1 cellular context compared by ENCODE assay signal in genomic region chr9:35603986-35604577, GRCh38.
TF ChIP-seq lines count a peak whose summit lies in the region.

No MANE protein-coding gene starts in this region.

TF ChIP-seq in HepG2, 621 proteins besides CTCF, POLR2A, EP300 and RAD21 (continued from another document and continues in another):
- TF ChIP-seq PREB (CRISPR knock-in tag; IDR thresholded peaks at IDR 0.05): no peak
- peak; percentile 70; the same call in 1 of the 2 replicates for TF ChIP-seq ZBTB2 (CRISPR knock-in tag; IDR thresholded peaks at IDR 0.05; ENCODE audit: low read depth)
- TF ChIP-seq CHD4 (IDR thresholded peaks at IDR 0.05; ENCODE audit: borderline replicate concordance, low read length): no peak
- 0 out of 2 replicates have a peak, but pooled peaks have one; percentile 61 for TF ChIP-seq YEATS4 (CRISPR knock-in tag; IDR thresholded peaks at IDR 0.05; ENCODE audit: borderline replicate concordance)
- TF ChIP-seq CC2D1A (CRISPR knock-in tag; IDR thresholded peaks at IDR 0.05): no peak
- TF ChIP-seq BCL3 (CRISPR knock-in tag; IDR thresholded peaks at IDR 0.05): peak; percentile 60; the same call in 1 of the 2 replicates
- no peak for TF ChIP-seq ZNF503 (CRISPR knock-in tag; IDR thresholded peaks at IDR 0.05)
- peak; percentile 39; the same call in 1 of the 2 replicates for TF ChIP-seq TBX2 (CRISPR knock-in tag; IDR thresholded peaks at IDR 0.05; ENCODE audit: borderline replicate concordance)
- no peak for TF ChIP-seq DNMT3B (CRISPR knock-in tag; conservative IDR thresholded peaks at IDR 0.05)
- TF ChIP-seq RARA (CRISPR knock-in tag; IDR thresholded peaks at IDR 0.05): peak; percentile 54
- peak; percentile 88; the same call in 1 of the 2 replicates for TF ChIP-seq THAP7 (CRISPR knock-in tag; IDR thresholded peaks at IDR 0.05)
- no peak for TF ChIP-seq ZNF20 (CRISPR knock-in tag; IDR thresholded peaks at IDR 0.05)
- peak; percentile 78; the same call in 1 of the 2 replicates for TF ChIP-seq SNAPC4 (CRISPR knock-in tag; IDR thresholded peaks at IDR 0.05)
- TF ChIP-seq ZNF253 (CRISPR knock-in tag; IDR thresholded peaks at IDR 0.05; ENCODE audit: borderline replicate concordance): no peak
- peak; percentile 83; the same call in 1 of the 2 replicates for TF ChIP-seq SNAPC5 (CRISPR knock-in tag; IDR thresholded peaks at IDR 0.05; ENCODE audit: borderline replicate concordance)
- TF ChIP-seq CEBPB (IDR thresholded peaks at IDR 0.05; ENCODE audit: borderline replicate concordance, low read depth, low read length): no peak
- peak; percentile 43; the same call in 1 of the 2 replicates for TF ChIP-seq NFE2L2 (IDR thresholded peaks at IDR 0.05; ENCODE audit: low read length)
- peak; percentile 84; the same call in 1 of the 2 replicates for TF ChIP-seq CBFB (CRISPR knock-in tag; IDR thresholded peaks at IDR 0.05)
- 0 out of 2 replicates have a peak, but pooled peaks have one; percentile 60 for TF ChIP-seq ZNF362 (CRISPR knock-in tag; IDR thresholded peaks at IDR 0.05; ENCODE audit: borderline replicate concordance)
- peak; percentile 81 for TF ChIP-seq ZFP91 (CRISPR knock-in tag; IDR thresholded peaks at IDR 0.05; ENCODE audit: borderline replicate concordance)
- no peak for TF ChIP-seq GATA4 (IDR thresholded peaks at IDR 0.05; ENCODE audit: borderline replicate concordance, low read depth)
- 0 out of 2 replicates have a peak, but pooled peaks have one; percentile 54 for TF ChIP-seq ZNF709 (CRISPR knock-in tag; IDR thresholded peaks at IDR 0.05)
- TF ChIP-seq KLF11 (CRISPR knock-in tag; IDR thresholded peaks at IDR 0.05): peak; percentile 94
- 0 out of 2 replicates have a peak, but pooled peaks have one; percentile 63 for TF ChIP-seq THRA (CRISPR knock-in tag; IDR thresholded peaks at IDR 0.05; ENCODE audit: borderline replicate concordance)
- TF ChIP-seq SP5 (CRISPR knock-in tag; IDR thresholded peaks at IDR 0.05; ENCODE audit: borderline replicate concordance, low read depth): peak; percentile 57; the same call in 1 of the 2 replicates
- peak; percentile 92 to 97 for TF ChIP-seq HMGXB4 (CRISPR knock-in tag; IDR thresholded peaks at IDR 0.05; ENCODE audit: borderline replicate concordance in 1 of 2, low read depth in 1 of 2)
- peak; percentile 51; the same call in 1 of the 2 replicates for TF ChIP-seq MXD4 (CRISPR knock-in tag; IDR thresholded peaks at IDR 0.05)
- peak; percentile 76; the same call in 1 of the 2 replicates for TF ChIP-seq ZNF205 (CRISPR knock-in tag; IDR thresholded peaks at IDR 0.05)
- peak; percentile 81 for TF ChIP-seq ELF3 (CRISPR knock-in tag; IDR thresholded peaks at IDR 0.05)
- TF ChIP-seq ZNF234 (CRISPR knock-in tag; conservative IDR thresholded peaks at IDR 0.05): no peak
- peak; percentile 85 for TF ChIP-seq CREM (IDR thresholded peaks at IDR 0.05)
- TF ChIP-seq CREM (CRISPR knock-in tag; IDR thresholded peaks at IDR 0.05): no peak
- 0 out of 2 replicates have a peak, but pooled peaks have one; percentile 24 for TF ChIP-seq TMF1 (CRISPR knock-in tag; IDR thresholded peaks at IDR 0.05; ENCODE audit: low read depth)
- TF ChIP-seq SP1 (IDR thresholded peaks at IDR 0.05): no peak
- TF ChIP-seq SP1 (CRISPR knock-in tag; IDR thresholded peaks at IDR 0.05): no peak; the same call in 1 of the 2 replicates
- peak; percentile 50; the same call in 1 of the 2 replicates for TF ChIP-seq BRF2 (CRISPR knock-in tag; IDR thresholded peaks at IDR 0.05)
- TF ChIP-seq RFX5 (IDR thresholded peaks at IDR 0.05; ENCODE audit: low read depth, low read length): peak; percentile 77
- TF ChIP-seq ZNF724P (CRISPR knock-in tag; IDR thresholded peaks at IDR 0.05; ENCODE audit: borderline replicate concordance): no peak; the same call in 1 of the 2 replicates
- peak; percentile 66 for TF ChIP-seq ZNF883 (CRISPR knock-in tag; IDR thresholded peaks at IDR 0.05; ENCODE audit: not compliant biosample characterization)
